Comparison of ENCODE assay signal across 26 cellular contexts in genomic region chr1:118303534-118303933, GRCh38.
"Had no signal": no experiment of that assay in that cellular context is flagged by ENCODE, and none has a peak within 500 bp of the region (broad histone marks: within the 10 kb centered on the region; RNA-seq: fewer than 3 reads in every experiment).

No MANE protein-coding gene starts in this region.

- H3K27me3 Mint-ChIP-seq: activated CD4-positive, alpha-beta memory T cell treated with anti-CD3 and anti-CD28 coated beads, Interleukin-2, amount 10 ng/mL, durations not matched to agents 7 days and 5 days; activated CD4-positive, alpha-beta T cell treated with anti-CD3 and anti-CD28 coated beads, Interleukin-2, amount 10 ng/mL, durations not matched to agents 7 days and 5 days; activated naive CD4-positive, alpha-beta T cell treated with anti-CD3 and anti-CD28 coated beads, Interleukin-2, amount 50 U/mL, for 24 hours; dendritic cell treated with granulocyte-macrophage colony-stimulating factor and Interleukin-4, amounts not matched to agents 40 ng/mL and 50 ng/mL, for 4 days; stimulated activated naive CD8-positive, alpha-beta T cell treated with anti-CD3 and anti-CD28 coated beads, Interleukin-15, Interleukin-2, amounts not matched to agents 100 ng/mL and 50 ng/mL, for 24 hours had no signal

- FAIRE-seq: small intestine had no signal

- H3K9me3 ChIP-seq: esophagus muscularis mucosa, heart right ventricle, left ventricle myocardium inferior, thoracic aorta, vagina had no signal

- H3K36me3 Mint-ChIP-seq: activated naive CD4-positive, alpha-beta T cell treated with anti-CD3 and anti-CD28 coated beads, Interleukin-2, amount 50 U/mL, for 24 hours; naive thymus-derived CD4-positive, alpha-beta T cell; stimulated activated effector memory CD8-positive, alpha-beta T cell treated with anti-CD3 and anti-CD28 coated beads, Interleukin-12 subunit alpha, Interleukin-12 subunit beta, amount 100 ng/mL, for 72 hours had no signal

- H3K4me1 Mint-ChIP-seq: activated CD4-positive, alpha-beta memory T cell treated with anti-CD3 and anti-CD28 coated beads, Interleukin-2, amount 10 ng/mL, durations not matched to agents 7 days and 5 days; activated CD4-positive, alpha-beta T cell treated with anti-CD3 and anti-CD28 coated beads, Interleukin-2, amount 10 ng/mL, durations not matched to agents 7 days and 5 days; activated naive CD4-positive, alpha-beta T cell treated with anti-CD3 and anti-CD28 coated beads, Interleukin-2, amount 50 U/mL, for 24 hours; activated naive CD8-positive, alpha-beta T cell treated with anti-CD3 and anti-CD28 coated beads, Interleukin-2, amount 50 U/mL, for 24 hours; naive thymus-derived CD4-positive, alpha-beta T cell; stimulated activated effector memory CD8-positive, alpha-beta T cell treated with anti-CD3 and anti-CD28 coated beads, Interleukin-12 subunit alpha, Interleukin-12 subunit beta, amount 100 ng/mL, for 72 hours had no signal

- DNase-seq: activated CD4-positive, alpha-beta memory T cell treated with anti-CD3 and anti-CD28 coated beads, Interleukin-2, amount 10 ng/mL, durations not matched to agents 7 days and 5 days; activated CD4-positive, alpha-beta T cell treated with anti-CD3 and anti-CD28 coated beads, Interleukin-2, amount 10 ng/mL, durations not matched to agents 7 days and 5 days; activated naive CD8-positive, alpha-beta T cell treated with anti-CD3 and anti-CD28 coated beads, Interleukin-2, amount 50 U/mL, for 24 hours; activated T-cell treated with anti-CD3 and anti-CD28 coated beads, Interleukin-2, amount 50 U/mL, for 4 hours; amygdala; central memory CD4-positive, alpha-beta T cell; foreskin keratinocyte; heart right ventricle; kidney glomerular epithelial cell; left ventricle myocardium inferior; naive thymus-derived CD4-positive, alpha-beta T cell; retina; small intestine; stimulated activated CD4-positive, alpha-beta T cell treated with anti-CD3 and anti-CD28 coated beads, Interleukin-4, amount 100 ng/mL, for 24 hours had no signal

- H3K4me3 ChIP-seq: esophagus muscularis mucosa, heart right ventricle, left ventricle myocardium inferior, thoracic aorta, vagina had no signal

- ATAC-seq: activated CD4-positive, CD25-positive, alpha-beta regulatory T cell treated with anti-CD3 and anti-CD28 coated beads, Interleukin-2, amount 50 U/mL, for 24 hours; activated naive CD8-positive, alpha-beta T cell treated with anti-CD3 and anti-CD28 coated beads, Interleukin-2, amount 50 U/mL, for 24 hours; activated T-cell treated with anti-CD3 and anti-CD28 coated beads, Interleukin-2, amount 50 U/mL, for 4 hours; foreskin keratinocyte; naive thymus-derived CD4-positive, alpha-beta T cell; sciatic nerve; stimulated activated effector memory CD8-positive, alpha-beta T cell treated with anti-CD3 and anti-CD28 coated beads, Interleukin-12 subunit alpha, Interleukin-12 subunit beta, amount 100 ng/mL, for 72 hours had no signal

- H3K27ac Mint-ChIP-seq: activated CD4-positive, alpha-beta memory T cell treated with anti-CD3 and anti-CD28 coated beads, Interleukin-2, amount 10 ng/mL, durations not matched to agents 7 days and 5 days; activated CD4-positive, alpha-beta T cell treated with anti-CD3 and anti-CD28 coated beads, Interleukin-2, amount 10 ng/mL, durations not matched to agents 7 days and 5 days; activated naive CD4-positive, alpha-beta T cell treated with anti-CD3 and anti-CD28 coated beads, Interleukin-2, amount 50 U/mL, for 24 hours; activated naive CD8-positive, alpha-beta T cell treated with anti-CD3 and anti-CD28 coated beads, Interleukin-2, amount 50 U/mL, for 24 hours; activated T-helper 2 cell treated with anti-CD3 and anti-CD28 coated beads, Interferon-gamma antibody, Interleukin-2, Interleukin-4, amounts not matched to agents 10 μg/mL and 5 μg/mL and 100 μg/mL, durations not matched to agents 14 hours and 24 hours and 36 hours; dendritic cell treated with granulocyte-macrophage colony-stimulating factor and Interleukin-4, amounts not matched to agents 40 ng/mL and 50 ng/mL, for 4 days; naive thymus-derived CD4-positive, alpha-beta T cell; stimulated activated effector memory CD8-positive, alpha-beta T cell treated with anti-CD3 and anti-CD28 coated beads, Interleukin-12 subunit alpha, Interleukin-12 subunit beta, amount 100 ng/mL, for 72 hours; stimulated activated naive CD8-positive, alpha-beta T cell treated with anti-CD3 and anti-CD28 coated beads, Interleukin-15, Interleukin-2, amounts not matched to agents 100 ng/mL and 50 ng/mL, for 24 hours; type B pancreatic cell had no signal

- H3K9me3 Mint-ChIP-seq: activated CD4-positive, alpha-beta memory T cell treated with anti-CD3 and anti-CD28 coated beads, Interleukin-2, amount 10 ng/mL, durations not matched to agents 7 days and 5 days; activated CD4-positive, alpha-beta T cell treated with anti-CD3 and anti-CD28 coated beads, Interleukin-2, amount 10 ng/mL, durations not matched to agents 7 days and 5 days; activated naive CD4-positive, alpha-beta T cell treated with anti-CD3 and anti-CD28 coated beads, Interleukin-2, amount 50 U/mL, for 24 hours; activated naive CD8-positive, alpha-beta T cell treated with anti-CD3 and anti-CD28 coated beads, Interleukin-2, amount 50 U/mL, for 24 hours; activated T-cell treated with anti-CD3 and anti-CD28 coated beads, Interleukin-2, amount 50 U/mL, for 4 hours; activated T-helper 2 cell treated with anti-CD3 and anti-CD28 coated beads, Interferon-gamma antibody, Interleukin-2, Interleukin-4, amounts not matched to agents 10 μg/mL and 5 μg/mL and 100 μg/mL, durations not matched to agents 14 hours and 24 hours and 36 hours; dendritic cell treated with granulocyte-macrophage colony-stimulating factor and Interleukin-4, amounts not matched to agents 40 ng/mL and 50 ng/mL, for 4 days; stimulated activated effector memory CD8-positive, alpha-beta T cell treated with anti-CD3 and anti-CD28 coated beads, Interleukin-12 subunit alpha, Interleukin-12 subunit beta, amount 100 ng/mL, for 72 hours; stimulated activated naive CD8-positive, alpha-beta T cell treated with anti-CD3 and anti-CD28 coated beads, Interleukin-15, Interleukin-2, amounts not matched to agents 100 ng/mL and 50 ng/mL, for 24 hours; type B pancreatic cell had no signal

- H3K36me3 ChIP-seq: esophagus muscularis mucosa, heart right ventricle, left ventricle myocardium inferior, thoracic aorta, vagina had no signal

- H3K27me3 ChIP-seq: esophagus muscularis mucosa, foreskin keratinocyte, heart right ventricle, vagina had no signal

- H3K27ac ChIP-seq: esophagus muscularis mucosa, foreskin keratinocyte, thoracic aorta, vagina, VCaP had no signal

- H3K4me3 Mint-ChIP-seq: activated CD4-positive, alpha-beta memory T cell treated with anti-CD3 and anti-CD28 coated beads, Interleukin-2, amount 10 ng/mL, durations not matched to agents 7 days and 5 days; activated CD4-positive, alpha-beta T cell treated with anti-CD3 and anti-CD28 coated beads, Interleukin-2, amount 10 ng/mL, durations not matched to agents 7 days and 5 days; activated naive CD4-positive, alpha-beta T cell treated with anti-CD3 and anti-CD28 coated beads, Interleukin-2, amount 50 U/mL, for 24 hours; activated naive CD8-positive, alpha-beta T cell treated with anti-CD3 and anti-CD28 coated beads, Interleukin-2, amount 50 U/mL, for 24 hours; activated T-cell treated with anti-CD3 and anti-CD28 coated beads, Interleukin-2, amount 50 U/mL, for 4 hours; dendritic cell treated with granulocyte-macrophage colony-stimulating factor and Interleukin-4, amounts not matched to agents 40 ng/mL and 50 ng/mL, for 4 days; naive thymus-derived CD4-positive, alpha-beta T cell; stimulated activated effector memory CD8-positive, alpha-beta T cell treated with anti-CD3 and anti-CD28 coated beads, Interleukin-12 subunit alpha, Interleukin-12 subunit beta, amount 100 ng/mL, for 72 hours; stimulated activated naive CD8-positive, alpha-beta T cell treated with anti-CD3 and anti-CD28 coated beads, Interleukin-15, Interleukin-2, amounts not matched to agents 100 ng/mL and 50 ng/mL, for 24 hours; type B pancreatic cell had no signal
